Comparison of ENCODE assay signal across 11 cellular contexts in genomic region chr17:38921756-38922411, GRCh38. TPM values are rescaled to one million over a fixed set of nuclear protein-coding genes. Genes with fewer than 3 reads are reported as not detected.
DNase-seq lines count a peak whose midpoint lies in the region; ATAC-seq, FAIRE-seq and TF ChIP-seq lines count a peak whose summit lies in the region.
"Had no signal": no experiment of that assay in that cellular context is flagged by ENCODE, and none has a peak within 500 bp of the region (broad histone marks: within the 10 kb centered on the region; RNA-seq: fewer than 3 reads in every experiment).

No MANE protein-coding gene starts in this region.

- peaks cover 45% of the 10 kb centered on the region for H3K4me1 Mint-ChIP-seq in activated naive CD8-positive, alpha-beta T cell treated with anti-CD3 and anti-CD28 coated beads, Interleukin-2, amount 50 U/mL, for 24 hours

- no peaks in the 10 kb centered on the region for H3K27me3 ChIP-seq in heart right ventricle

- H3K36me3 Mint-ChIP-seq in activated naive CD8-positive, alpha-beta T cell treated with anti-CD3 and anti-CD28 coated beads, Interleukin-2, amount 50 U/mL, for 24 hours (ENCODE audit: low read depth) = peaks cover 19% of the 10 kb centered on the region

- intact Hi-C loops in heart right ventricle (cut with DNase I) (loop anchor here in 2 of 10 donors (2.0 to 5.0 kb wide), 2 partner anchors 41 to 55 kb away; no protein-coding TSS in a partner anchor), Right ventricle myocardium inferior (cut with DNase I) (loop anchor here (2.0 to 5.0 kb wide), 2 partner anchors 19 to 50 kb away; partner anchors contain the start of gene LASP1)

- H3K9me3 Mint-ChIP-seq in activated naive CD8-positive, alpha-beta T cell treated with anti-CD3 and anti-CD28 coated beads, Interleukin-2, amount 50 U/mL, for 24 hours = no peaks in the 10 kb centered on the region

- H3K27ac Mint-ChIP-seq in activated naive CD8-positive, alpha-beta T cell treated with anti-CD3 and anti-CD28 coated beads, Interleukin-2, amount 50 U/mL, for 24 hours = peak overlapping the region; percentile 75

- peaks cover 0 to 45% (median 28%) of the 10 kb centered on the region in 9 donors for H3K36me3 ChIP-seq in heart right ventricle

- TF ChIP-seq CTCF in heart right ventricle (IDR thresholded peaks at IDR 0.05) (no peak), foreskin fibroblast (IDR thresholded peaks at IDR 0.05; ENCODE audit: low read depth, low read length) (no peak)

- ATAC-seq in heart right ventricle (peak in 1 of 8 donors; percentile 3), Right ventricle myocardium inferior (no peak), GM19452 (IDR thresholded peaks at IDR 0.05; ENCODE audit: unreplicated experiment) (no peak)
- ATAC-seq in activated naive CD8-positive, alpha-beta T cell treated with anti-CD3 and anti-CD28 coated beads, Interleukin-2, amount 50 U/mL, for 24 hours = no peak

- no peaks in the 10 kb centered on the region for H3K9me3 ChIP-seq in heart right ventricle
- H3K9me3 ChIP-seq: mucosa of descending colon had no signal

- no peak overlapping the region for H3K4me3 ChIP-seq in heart right ventricle
- H3K4me3 ChIP-seq in foreskin fibroblast (ENCODE audit: low read depth in 1 of 2, low read length in 2 of 2) = no peak overlapping the region
- H3K4me3 ChIP-seq: mucosa of descending colon had no signal

- no peak for DNase-seq in heart right ventricle
- DNase-seq in Right ventricle myocardium inferior (ENCODE audit: missing footprints) = no peak
- no peak for DNase-seq in activated naive CD8-positive, alpha-beta T cell treated with anti-CD3 and anti-CD28 coated beads, Interleukin-2, amount 50 U/mL, for 24 hours
- DNase-seq in myocyte (ENCODE audit: low read depth) = peak; percentile 51
- DNase-seq in urothelium cell line (ENCODE audit: low spot score) = no peak
- no peak for DNase-seq in foreskin fibroblast
- DNase-seq in HCEC 1CT = no peak
- DNase-seq: DMS 273 treated with DMSO at 0.1 percent for 48 hours, mucosa of descending colon had no signal

- H3K27me3 Mint-ChIP-seq in activated naive CD8-positive, alpha-beta T cell treated with anti-CD3 and anti-CD28 coated beads, Interleukin-2, amount 50 U/mL, for 24 hours = no peaks in the 10 kb centered on the region

- 69 to 74% methylated on average over 13 of the region's 13 CpGs for WGBS in heart right ventricle, 2 donors

- FAIRE-seq in urothelium cell line (lab: Jason Lieb, UNC) = peak; percentile 55

- H3K27ac ChIP-seq in heart right ventricle = peak overlapping the region in 8 of 10 donors; percentile 46 to 78 (median 61)

- H3K4me3 Mint-ChIP-seq in activated naive CD8-positive, alpha-beta T cell treated with anti-CD3 and anti-CD28 coated beads, Interleukin-2, amount 50 U/mL, for 24 hours = no peak overlapping the region

- peaks cover 13 to 77% (median 51%) of the 10 kb centered on the region in 9 donors for H3K4me1 ChIP-seq in heart right ventricle

RNA-seq across cellular contexts. Expression of gene FBXO47, which starts 45.3 kb away (rescaled TPM):
- total RNA-seq in heart right ventricle (not detected), Right ventricle myocardium inferior (not detected), myocyte (not detected in 2 replicates)
- polyA plus RNA-seq in heart right ventricle = not detected
- not detected for polyA plus RNA-seq in myocyte (2012)
- total RNA-seq: mucosa of descending colon had no signal
- polyA plus RNA-seq: esophagus had no signal

RNA-seq across cellular contexts. Expression of gene LASP1, which starts 52.0 kb away (rescaled TPM):
- 10 to 100 TPM; 19.5 to 56.9 (median 23.0) TPM for total RNA-seq in heart right ventricle
- polyA plus RNA-seq in heart right ventricle = 10 to 100 TPM; 21.3 to 25.4 TPM
- total RNA-seq in Right ventricle myocardium inferior = 38.5 TPM
- 86.8 and 89.9 TPM in 2 replicates for total RNA-seq in myocyte
- 171 TPM for polyA plus RNA-seq in myocyte (2012)
